Comparison of ENCODE assay signal across 19 cellular contexts in the genomic region with DNA sequence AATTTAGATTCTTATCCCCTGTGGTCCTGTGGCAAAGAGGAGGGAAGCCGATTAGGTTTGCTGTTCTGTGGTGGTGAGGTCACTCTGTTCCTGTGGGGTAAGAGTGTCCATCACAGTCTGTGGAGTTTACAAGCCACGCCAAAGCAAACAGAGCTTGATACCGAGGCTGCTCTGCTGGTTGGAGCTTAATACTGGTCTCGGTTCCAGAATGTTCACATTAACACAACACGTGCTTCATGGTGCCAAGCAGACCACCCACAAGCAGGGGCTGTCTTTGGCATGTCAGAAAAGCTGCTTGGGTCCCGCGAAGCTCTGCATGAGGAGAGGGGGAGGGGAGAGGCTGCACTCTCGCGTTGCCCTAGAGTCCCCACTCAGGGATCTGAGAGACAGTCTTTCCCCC. TPM values are rescaled to one million over a fixed set of nuclear protein-coding genes. Genes with fewer than 3 reads are reported as not detected.
A peak's percentile ranks its signal among the peaks of the same experiment; 100 is the strongest.
DNase-seq lines count a peak whose midpoint lies in the region; ATAC-seq and TF ChIP-seq lines count a peak whose summit lies in the region.
"Had no signal": no experiment of that assay in that cellular context is flagged by ENCODE, and none has a peak within 500 bp of the region (broad histone marks: within the 10 kb centered on the region; RNA-seq: fewer than 3 reads in every experiment).

No MANE protein-coding gene starts in this region.

- peaks cover 15% of the 10 kb centered on the region for H3K4me1 ChIP-seq in mucosa of descending colon (ENCODE audit: low read depth)

- no peak overlapping the region for H3K27ac Mint-ChIP-seq in Calu3 (ENCODE audit: unreplicated experiment)
- H3K27ac Mint-ChIP-seq: CD8-positive, alpha-beta T cell had no signal

- TF ChIP-seq CTCF in cardiac fibroblast (IDR thresholded peaks at IDR 0.05; ENCODE audit: low read depth, low read length): no peak
- no peak for TF ChIP-seq CTCF in mucosa of descending colon (IDR thresholded peaks at IDR 0.05)
- no peak for TF ChIP-seq CTCF in Calu3 (IDR thresholded peaks at IDR 0.05; ENCODE audit: unreplicated experiment)

- no peaks in the 10 kb centered on the region for H3K9me3 ChIP-seq in mucosa of descending colon
- H3K9me3 ChIP-seq: vagina had no signal

- H3K9me3 Mint-ChIP-seq in Calu3 (ENCODE audit: low read depth, unreplicated experiment): no peaks in the 10 kb centered on the region
- H3K9me3 Mint-ChIP-seq: CD8-positive, alpha-beta T cell; naive B cell had no signal

- CTCF ChIA-PET in Calu3 (lab: Charles Lee): no interaction called here

- H3K4me1 Mint-ChIP-seq in Calu3 (ENCODE audit: low read depth, unreplicated experiment): peaks cover 13% of the 10 kb centered on the region

- intact Hi-C loops in mucosa of descending colon (cut with DNase I, micrococcal nuclease) (no loop called here), Calu3 (cut with micrococcal nuclease; ENCODE audit: unreplicated experiment) (no loop called here)

- ATAC-seq in mucosa of descending colon: peak; percentile 65
- no peak for ATAC-seq in GM19455 (IDR thresholded peaks at IDR 0.05; ENCODE audit: unreplicated experiment)
- ATAC-seq: CD8-positive, alpha-beta T cell had no signal

- H3K4me3 ChIP-seq in cardiac fibroblast (replicated peaks in 1 of 2; ENCODE audit: low read depth in 2 of 2, low read length in 2 of 2) (no peak overlapping the region), mucosa of descending colon (no peak overlapping the region)
- H3K4me3 ChIP-seq: vagina had no signal

- peak; percentile 2 for DNase-seq in SIG-M5 treated with dmso at 0.1 percent for 504 hours (lab: John Stamatoyannopoulos, UW; ENCODE audit: unreplicated experiment)
- DNase-seq in SIG-M5 (lab: John Stamatoyannopoulos, UW): no peak
- peak; percentile 54 for DNase-seq in HuH-7.5 (ENCODE audit: low spot score)
- DNase-seq in cardiac fibroblast (ENCODE audit: low read depth in 2 of 2): peak; percentile 22 to 29
- peak in 1 of 3 donors; percentile 19 for DNase-seq in mucosa of descending colon
- DNase-seq in Calu3: no peak
- no peak for DNase-seq in H4 (ENCODE audit: low spot score)
- DNase-seq: activated CD4-positive, alpha-beta T cell treated with anti-CD3 and anti-CD28 coated beads, Interleukin-2, amount 50 U/mL, for 4 hours; activated gamma-delta T cell treated with Interleukin-2 at 50 U/mL for 16 hours; CD8-positive, alpha-beta T cell; central memory CD4-positive, alpha-beta T cell; kidney glomerular epithelial cell; naive B cell; NCI-H2029 treated with DMSO at 0.1 percent for 48 hours; retina; RPMI8226; stimulated activated CD4-positive, alpha-beta T cell treated with anti-CD3 and anti-CD28 coated beads, Interleukin-4, amount 100 ng/mL, for 4 hours had no signal

- no peaks in the 10 kb centered on the region for H3K36me3 ChIP-seq in mucosa of descending colon (ENCODE audit: low read depth)

- BruUV-seq in Calu3 (replicated peaks; lab: Mats Ljungman, UMichigan): no TSS peak

- no peak overlapping the region for H3K4me3 Mint-ChIP-seq in Calu3 (ENCODE audit: low read depth, unreplicated experiment)
- H3K4me3 Mint-ChIP-seq: CD8-positive, alpha-beta T cell; naive B cell had no signal

- H3K36me3 Mint-ChIP-seq in Calu3 (ENCODE audit: insufficient read depth, unreplicated experiment): peaks cover 50% of the 10 kb centered on the region

- no peaks in the 10 kb centered on the region for H3K27me3 Mint-ChIP-seq in Calu3 (ENCODE audit: unreplicated experiment)
- H3K27me3 Mint-ChIP-seq: naive B cell had no signal

RNA-seq across cellular contexts. Expression of a gene that starts 47.5 kb away (rescaled TPM):
- total RNA-seq in mucosa of descending colon (100 to 1,000 TPM in 1 of 3 donors, 10 to 100 TPM in 2; 71.2 to 165 (median 75.0) TPM), Calu3 (2022) (118 and 137 TPM in 2 replicates)
- total RNA-seq in H4 (2014; rRNA removed; shearing (Covaris generic)): 76.1 and 108 TPM in 2 replicates

Comparison
In these comparisons a context has a peak if more than half of its experiments do, and no peak if none do; other contexts are left out.
1. DNase-seq: peak in SIG-M5 treated with dmso at 0.1 percent for 504 hours (single experiment), HuH-7.5 (single experiment) and cardiac fibroblast (2 of 2); none in SIG-M5 (single experiment), Calu3 (single experiment) and H4 (single experiment).